1 cellular context compared by ENCODE assay signal in genomic region chr17:81980752-81981239, GRCh38.
TF ChIP-seq lines count a peak whose summit lies in the region.

No MANE protein-coding gene starts in this region.

TF ChIP-seq in HepG2, 621 proteins besides CTCF, POLR2A, EP300 and RAD21:
- TF ChIP-seq ZNF841 (CRISPR knock-in tag; IDR thresholded peaks at IDR 0.05; ENCODE audit: borderline replicate concordance) (no peak), ZFYVE20 (CRISPR knock-in tag; IDR thresholded peaks at IDR 0.05; ENCODE audit: borderline replicate concordance, low read depth) (no peak), KLF9 (CRISPR knock-in tag; IDR thresholded peaks at IDR 0.05; ENCODE audit: low read depth) (no peak), MEF2D (CRISPR knock-in tag; IDR thresholded peaks at IDR 0.05) (no peak), GATA4 (IDR thresholded peaks at IDR 0.05; ENCODE audit: borderline replicate concordance, low read depth) (no peak), RELA (CRISPR knock-in tag; IDR thresholded peaks at IDR 0.05) (no peak), MXD4 (CRISPR knock-in tag; IDR thresholded peaks at IDR 0.05) (no peak)
- TF ChIP-seq, protein P1, sequence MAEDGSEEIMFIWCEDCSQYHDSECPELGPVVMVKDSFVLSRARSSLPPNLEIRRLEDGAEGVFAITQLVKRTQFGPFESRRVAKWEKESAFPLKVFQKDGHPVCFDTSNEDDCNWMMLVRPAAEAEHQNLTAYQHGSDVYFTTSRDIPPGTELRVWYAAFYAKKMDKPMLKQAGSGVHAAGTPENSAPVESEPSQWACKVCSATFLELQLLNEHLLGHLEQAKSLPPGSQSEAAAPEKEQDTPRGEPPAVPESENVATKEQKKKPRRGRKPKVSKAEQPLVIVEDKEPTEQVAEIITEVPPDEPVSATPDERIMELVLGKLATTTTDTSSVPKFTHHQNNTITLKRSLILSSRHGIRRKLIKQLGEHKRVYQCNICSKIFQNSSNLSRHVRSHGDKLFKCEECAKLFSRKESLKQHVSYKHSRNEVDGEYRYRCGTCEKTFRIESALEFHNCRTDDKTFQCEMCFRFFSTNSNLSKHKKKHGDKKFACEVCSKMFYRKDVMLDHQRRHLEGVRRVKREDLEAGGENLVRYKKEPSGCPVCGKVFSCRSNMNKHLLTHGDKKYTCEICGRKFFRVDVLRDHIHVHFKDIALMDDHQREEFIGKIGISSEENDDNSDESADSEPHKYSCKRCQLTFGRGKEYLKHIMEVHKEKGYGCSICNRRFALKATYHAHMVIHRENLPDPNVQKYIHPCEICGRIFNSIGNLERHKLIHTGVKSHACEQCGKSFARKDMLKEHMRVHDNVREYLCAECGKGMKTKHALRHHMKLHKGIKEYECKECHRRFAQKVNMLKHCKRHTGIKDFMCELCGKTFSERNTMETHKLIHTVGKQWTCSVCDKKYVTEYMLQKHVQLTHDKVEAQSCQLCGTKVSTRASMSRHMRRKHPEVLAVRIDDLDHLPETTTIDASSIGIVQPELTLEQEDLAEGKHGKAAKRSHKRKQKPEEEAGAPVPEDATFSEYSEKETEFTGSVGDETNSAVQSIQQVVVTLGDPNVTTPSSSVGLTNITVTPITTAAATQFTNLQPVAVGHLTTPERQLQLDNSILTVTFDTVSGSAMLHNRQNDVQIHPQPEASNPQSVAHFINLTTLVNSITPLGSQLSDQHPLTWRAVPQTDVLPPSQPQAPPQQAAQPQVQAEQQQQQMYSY (CRISPR knock-in tag; IDR thresholded peaks at IDR 0.05) = no peak
